ENCODE assay signal across 13 cellular contexts in the genomic region with DNA sequence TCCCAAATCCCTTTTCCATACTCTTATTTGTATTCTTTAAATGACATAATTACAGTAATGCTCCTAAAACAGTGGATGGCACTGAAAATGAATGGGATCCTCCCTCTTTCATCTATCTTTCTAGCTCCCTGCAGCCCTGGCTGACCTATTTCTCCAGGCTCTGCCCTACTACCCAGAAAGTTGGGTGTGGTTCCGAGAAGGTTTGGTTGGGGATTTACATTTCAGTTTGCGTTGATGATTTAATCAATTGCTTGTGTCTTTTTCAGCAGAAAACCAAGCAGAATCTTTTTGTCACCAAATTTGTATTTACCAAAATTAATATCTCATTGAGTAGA. TPM values are rescaled to one million over a fixed set of nuclear protein-coding genes. Genes with fewer than 3 reads are reported as not detected.
A peak's percentile ranks its signal among the peaks of the same experiment; 100 is the strongest.
DNase-seq lines count a peak whose midpoint lies in the region; ATAC-seq and TF ChIP-seq lines count a peak whose summit lies in the region.
"Had no signal": no experiment of that assay in that cellular context is flagged by ENCODE, and none has a peak within 500 bp of the region (broad histone marks: within the 10 kb centered on the region; RNA-seq: fewer than 3 reads in every experiment).

No MANE protein-coding gene starts in this region.

- no peaks in the 10 kb centered on the region for H3K9me2 ChIP-seq in Karpas-422 (replicated peaks; ENCODE audit: insufficient read depth, low read length)

- no peak for TF ChIP-seq CTCF in heart right ventricle (IDR thresholded peaks at IDR 0.05)
- no peak for TF ChIP-seq CTCF in gastrocnemius medialis (IDR thresholded peaks at IDR 0.05 in 4 of 5, conservative IDR thresholded peaks at IDR 0.05 in 1 of 5)
- TF ChIP-seq CTCF in body of pancreas (IDR thresholded peaks at IDR 0.05): no peak
- TF ChIP-seq CTCF in testis (IDR thresholded peaks at IDR 0.05): no peak

- peak in 1 of 8 donors; percentile 11 for ATAC-seq in heart right ventricle
- no peak for ATAC-seq in left ventricle myocardium superior
- no peak for ATAC-seq in activated CD8-positive, alpha-beta T cell treated with anti-CD3 and anti-CD28 coated beads, Interleukin-2, amount 10 ng/mL, durations not matched to agents 7 days and 5 days
- no peak for ATAC-seq in gastrocnemius medialis
- no peak for ATAC-seq in body of pancreas
- no peak for ATAC-seq in HG03439 (IDR thresholded peaks at IDR 0.05; ENCODE audit: unreplicated experiment)
- ATAC-seq: foreskin keratinocyte had no signal

- H3K4me1 Mint-ChIP-seq in activated CD8-positive, alpha-beta T cell treated with anti-CD3 and anti-CD28 coated beads, Interleukin-2, amount 10 ng/mL, durations not matched to agents 7 days and 5 days (ENCODE audit: low read depth): peaks cover 61% of the 10 kb centered on the region

- in situ Hi-C loops in gastrocnemius medialis (cut with MboI; ENCODE audit: low sequenced_read_pairs in 4 of 4): no loop called here

- H3K36me3 ChIP-seq in heart right ventricle (no peaks in the 10 kb centered on the region), Karpas-422 (ENCODE audit: insufficient read depth, low read length) (no peaks in the 10 kb centered on the region), gastrocnemius medialis (no peaks in the 10 kb centered on the region), body of pancreas (replicated peaks in 1 of 2; ENCODE audit: insufficient read depth in 1 of 2, low read depth in 2 of 2) (no peaks in the 10 kb centered on the region), testis (ENCODE audit: low read depth, missing control alignments) (no peaks in the 10 kb centered on the region)
- H3K36me3 ChIP-seq: neutrophil had no signal

- H3K9ac ChIP-seq in Karpas-422 (ENCODE audit: low read length): peak overlapping the region; percentile 54

- no peaks in the 10 kb centered on the region for H3K79me2 ChIP-seq in Karpas-422 (ENCODE audit: low read length)

- H2AFZ ChIP-seq in Karpas-422 (ENCODE audit: low read length): no peak overlapping the region

- no peaks in the 10 kb centered on the region for H4K20me1 ChIP-seq in Karpas-422 (ENCODE audit: insufficient read depth, low read depth, low read length)

- DNase-seq in heart right ventricle (no peak), left ventricle myocardium superior (no peak), Karpas-422 (no peak), gastrocnemius medialis (no peak), body of pancreas (no peak), testis (no peak)
- DNase-seq in activated CD8-positive, alpha-beta T cell treated with anti-CD3 and anti-CD28 coated beads, Interleukin-2, amount 10 ng/mL, durations not matched to agents 7 days and 5 days: no peak
- DNase-seq: activated naive CD4-positive, alpha-beta T cell treated with anti-CD3 and anti-CD28 coated beads for 36 hours; foreskin keratinocyte; NCI-H187; NCI-H510A treated with DMSO at 0.1 percent for 48 hours had no signal

- 80 to 86% methylated on average over 2 of the region's 2 CpGs for WGBS in heart right ventricle, 2 donors
- WGBS in body of pancreas, 2 donors: 93% methylated on average over 2 of the region's 2 CpGs
- WGBS in testis, 2 donors: 67 to 73% methylated on average over 2 of the region's 2 CpGs

- H3K27ac Mint-ChIP-seq in activated CD8-positive, alpha-beta T cell treated with anti-CD3 and anti-CD28 coated beads, Interleukin-2, amount 10 ng/mL, durations not matched to agents 7 days and 5 days: peak overlapping the region; percentile 47
- H3K27ac Mint-ChIP-seq: activated naive CD4-positive, alpha-beta T cell treated with anti-CD3 and anti-CD28 coated beads for 36 hours had no signal

- CTCF ChIA-PET in activated CD8-positive, alpha-beta T cell treated with anti-CD3 and anti-CD28 coated beads, Interleukin-2, amount 10 ng/mL, durations not matched to agents 7 days and 5 days (lab: Charles Lee): interaction anchor here (0.9 to 2.3 kb wide), 6 partner anchors 9 to 86 kb away, joined by 3 to 11 read pairs (median 4); no protein-coding TSS in a partner anchor

- H3K4me1 ChIP-seq in heart right ventricle (peaks cover 0 to 53% (median 12%) of the 10 kb centered on the region in 9 donors), Karpas-422 (ENCODE audit: low read length) (peaks cover 55% of the 10 kb centered on the region), gastrocnemius medialis (peaks cover 17 to 35% of the 10 kb centered on the region in 2 donors), body of pancreas (peaks cover 7% of the 10 kb centered on the region), testis (peaks cover 9% of the 10 kb centered on the region)
- H3K4me1 ChIP-seq: foreskin keratinocyte had no signal

- H3K27me3 Mint-ChIP-seq in activated CD8-positive, alpha-beta T cell treated with anti-CD3 and anti-CD28 coated beads, Interleukin-2, amount 10 ng/mL, durations not matched to agents 7 days and 5 days (ENCODE audit: low read depth): no peaks in the 10 kb centered on the region

- no peak overlapping the region for H3K4me3 Mint-ChIP-seq in activated CD8-positive, alpha-beta T cell treated with anti-CD3 and anti-CD28 coated beads, Interleukin-2, amount 10 ng/mL, durations not matched to agents 7 days and 5 days
- H3K4me3 Mint-ChIP-seq: activated naive CD4-positive, alpha-beta T cell treated with anti-CD3 and anti-CD28 coated beads for 36 hours had no signal

- H3K27me3 ChIP-seq in heart right ventricle: no peaks in the 10 kb centered on the region
- H3K27me3 ChIP-seq in Karpas-422 (ENCODE audit: low read length): no peaks in the 10 kb centered on the region
- H3K27me3 ChIP-seq in gastrocnemius medialis: no peaks in the 10 kb centered on the region
- no peaks in the 10 kb centered on the region for H3K27me3 ChIP-seq in body of pancreas
- no peaks in the 10 kb centered on the region for H3K27me3 ChIP-seq in testis
- H3K27me3 ChIP-seq: foreskin keratinocyte, neutrophil had no signal

- peak overlapping the region in 6 of 10 donors; percentile 6 to 43 (median 22) for H3K27ac ChIP-seq in heart right ventricle
- H3K27ac ChIP-seq in Karpas-422 (ENCODE audit: low read length): peak overlapping the region; percentile 94
- H3K27ac ChIP-seq in gastrocnemius medialis: peak overlapping the region; percentile 71 to 84 (median 78)
- no peak overlapping the region for H3K27ac ChIP-seq in body of pancreas
- H3K27ac ChIP-seq in testis: no peak overlapping the region
- H3K27ac ChIP-seq: foreskin keratinocyte, neutrophil had no signal

- H3K36me3 Mint-ChIP-seq in activated CD8-positive, alpha-beta T cell treated with anti-CD3 and anti-CD28 coated beads, Interleukin-2, amount 10 ng/mL, durations not matched to agents 7 days and 5 days (ENCODE audit: low read depth): peaks cover 10% of the 10 kb centered on the region

- H3K9me3 ChIP-seq in heart right ventricle (no peaks in the 10 kb centered on the region), Karpas-422 (ENCODE audit: low read length) (no peaks in the 10 kb centered on the region), gastrocnemius medialis (no peaks in the 10 kb centered on the region), body of pancreas (no peaks in the 10 kb centered on the region), testis (no peaks in the 10 kb centered on the region)
- H3K9me3 ChIP-seq: neutrophil had no signal

- peak overlapping the region; percentile 74 for H3K4me2 ChIP-seq in Karpas-422 (ENCODE audit: low read depth, low read length, poor library complexity, severe bottlenecking)

- intact Hi-C loops in heart right ventricle (cut with DNase I): no loop called here
- intact Hi-C loops in left ventricle myocardium superior (cut with micrococcal nuclease): no loop called here
- intact Hi-C loops in gastrocnemius medialis (cut with DNase I; ENCODE audit: low total_unique reads): no loop called here
- intact Hi-C loops in body of pancreas (cut with DNase I): no loop called here
- intact Hi-C loops in testis (cut with DNase I; ENCODE audit: low total_unique reads): no loop called here

- TF ChIP-seq POLR2A in gastrocnemius medialis (IDR thresholded peaks at IDR 0.05) (no peak), body of pancreas (IDR thresholded peaks at IDR 0.05) (no peak), testis (IDR thresholded peaks at IDR 0.05) (no peak)

- no peak overlapping the region for H3K4me3 ChIP-seq in heart right ventricle
- H3K4me3 ChIP-seq in Karpas-422 (ENCODE audit: low read length): peak overlapping the region; percentile 44
- no peak overlapping the region for H3K4me3 ChIP-seq in gastrocnemius medialis
- H3K4me3 ChIP-seq in body of pancreas: no peak overlapping the region
- H3K4me3 ChIP-seq in testis: no peak overlapping the region

- H3K9me3 Mint-ChIP-seq in activated CD8-positive, alpha-beta T cell treated with anti-CD3 and anti-CD28 coated beads, Interleukin-2, amount 10 ng/mL, durations not matched to agents 7 days and 5 days (ENCODE audit: insufficient read depth): no peaks in the 10 kb centered on the region
- H3K9me3 Mint-ChIP-seq: activated naive CD4-positive, alpha-beta T cell treated with anti-CD3 and anti-CD28 coated beads for 36 hours had no signal

- POLR2A ChIA-PET in activated CD8-positive, alpha-beta T cell treated with anti-CD3 and anti-CD28 coated beads, Interleukin-2, amount 10 ng/mL, durations not matched to agents 7 days and 5 days (lab: Charles Lee): interaction anchor here (1.8 to 2.0 kb wide), 4 partner anchors 14 to 86 kb away, joined by 5 to 13 read pairs (median 8); partner anchors contain the start of gene SOS1

RNA-seq across cellular contexts. Expression of gene SOS1, which starts 21.1 kb away (rescaled TPM):
- total RNA-seq in heart right ventricle (10 to 100 TPM; 20.6 to 37.8 (median 23.8) TPM), left ventricle myocardium superior (26.0 TPM), gastrocnemius medialis (10 to 100 TPM; 19.5 to 46.3 (median 33.3) TPM), body of pancreas (10 to 100 TPM; 13.7 to 67.6 TPM), testis (10 to 100 TPM; 40.6 to 48.7 TPM)
- polyA plus RNA-seq in heart right ventricle (1 to 10 TPM; 5.8 to 7.8 TPM), testis (ENCODE audit: insufficient read depth, low read depth, low replicate concordance) (27.0 TPM)
- total RNA-seq in Karpas-422 (2014; rRNA removed; shearing (Covaris generic); ENCODE audit: low replicate concordance): 34.6 and 91.7 TPM in 2 replicates
- 100 to 1,000 TPM; 209 to 243 TPM for total RNA-seq in activated CD8-positive, alpha-beta T cell treated with anti-CD3 and anti-CD28 coated beads, Interleukin-2, amount 10 ng/mL, durations not matched to agents 7 days and 5 days

Comparison
In these comparisons a context has a peak if more than half of its experiments do, and no peak if none do; other contexts are left out.
1. H3K27ac ChIP-seq: peak in heart right ventricle (6 of 10), Karpas-422 (single experiment) and gastrocnemius medialis (4 of 4); none in body of pancreas (0 of 4) and testis (0 of 2).